Comparison of ENCODE assay signal across 17 cellular contexts in the genomic region with DNA sequence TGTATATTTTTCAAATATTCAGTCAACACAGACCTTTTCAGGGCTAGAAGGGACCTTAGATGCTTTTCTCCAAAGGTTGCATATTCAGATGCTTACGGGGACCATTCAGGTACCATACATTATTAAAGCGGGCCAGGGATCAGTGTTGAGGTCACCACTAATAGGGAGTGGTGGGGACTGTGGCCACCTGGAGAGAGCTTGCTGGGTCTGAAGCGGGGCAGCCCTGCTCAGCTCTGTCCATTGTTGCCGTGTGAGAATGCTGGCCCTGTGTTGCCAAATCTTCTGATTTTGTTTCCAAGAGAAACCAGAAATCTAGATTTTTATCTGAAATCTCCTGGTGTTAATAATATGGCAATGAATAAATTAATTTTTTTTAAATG. TPM values are rescaled to one million over a fixed set of nuclear protein-coding genes. Genes with fewer than 3 reads are reported as not detected.
DNase-seq lines count a peak whose midpoint lies in the region; ATAC-seq, FAIRE-seq and TF ChIP-seq lines count a peak whose summit lies in the region.
"Had no signal": no experiment of that assay in that cellular context is flagged by ENCODE, and none has a peak within 500 bp of the region (broad histone marks: within the 10 kb centered on the region; RNA-seq: fewer than 3 reads in every experiment).

No MANE protein-coding gene starts in this region.

- H3K27me3 ChIP-seq in heart right ventricle (no peaks in the 10 kb centered on the region), endothelial cell of umbilical vein (ENCODE audit: control insufficient read depth in 2 of 2, insufficient read depth in 2 of 2, low read length in 2 of 2) (no peaks in the 10 kb centered on the region)

- POLR2A ChIA-PET in endothelial cell of umbilical vein (lab: Charles Lee): no interaction called here

- no peak overlapping the region for H3K4me3 Mint-ChIP-seq in osteocyte (ENCODE audit: unreplicated experiment)
- H3K4me3 Mint-ChIP-seq: activated T-cell treated with anti-CD3 and anti-CD28 coated beads, Interleukin-2, amount 50 U/mL, for 4 hours; WTC11 had no signal

- TF ChIP-seq POLR2A in endothelial cell of umbilical vein (IDR thresholded peaks at IDR 0.05; ENCODE audit: low read depth, low read length): no peak

- no peak overlapping the region for H3K4me2 ChIP-seq in endothelial cell of umbilical vein (ENCODE audit: insufficient read depth, low read length)

- H3K9ac ChIP-seq in endothelial cell of umbilical vein (replicated peaks; ENCODE audit: extremely low read depth, insufficient read depth, low read length): no peak overlapping the region

- H3K4me1 ChIP-seq in heart right ventricle (peaks cover 0 to 98% (median 77%) of the 10 kb centered on the region in 9 donors), endothelial cell of umbilical vein (ENCODE audit: control insufficient read depth, extremely low read depth, insufficient read depth, low read length) (peaks cover 16% of the 10 kb centered on the region)

- H3K79me2 ChIP-seq in endothelial cell of umbilical vein (ENCODE audit: control insufficient read depth, insufficient read depth, low read length): no peaks in the 10 kb centered on the region

- H3K9me3 ChIP-seq in heart right ventricle (no peaks in the 10 kb centered on the region), endothelial cell of umbilical vein (replicated peaks; ENCODE audit: control insufficient read depth, insufficient read depth, low read length) (no peaks in the 10 kb centered on the region)

- H3K9me1 ChIP-seq in endothelial cell of umbilical vein (replicated peaks; ENCODE audit: control insufficient read depth, extremely low read depth, insufficient read depth, low read length): no peaks in the 10 kb centered on the region

- H4K20me1 ChIP-seq in endothelial cell of umbilical vein (replicated peaks; ENCODE audit: control insufficient read depth, extremely low read depth, insufficient read depth, low read length): no peaks in the 10 kb centered on the region

- no peak for DNase-seq in heart right ventricle
- no peak for DNase-seq in Right ventricle myocardium superior
- DNase-seq in endothelial cell of umbilical vein (ENCODE audit: low read depth, low spot score): no peak
- no peak for DNase-seq in osteocyte (ENCODE audit: extremely low spot score, unreplicated experiment)
- no peak for DNase-seq in RCC 7860 (ENCODE audit: low spot score)
- DNase-seq in GDM1 (lab: John Stamatoyannopoulos, UW): no peak
- DNase-seq in DMS53 (lab: John Stamatoyannopoulos, UW): no peak
- DNase-seq: ACHN; activated T-cell treated with anti-CD3 and anti-CD28 coated beads, Interleukin-2, amount 50 U/mL, for 4 hours; DND-41; NCI-H510A; SHP77; stimulated activated CD4-positive, alpha-beta T cell treated with anti-CD3 and anti-CD28 coated beads, Interleukin-4, amount 100 ng/mL, for 1 hour; stimulated activated naive CD8-positive, alpha-beta T cell treated with anti-CD3 and anti-CD28 coated beads, Interleukin-15, Interleukin-2, amounts not matched to agents 100 U/mL and 50 U/mL, for 24 hours had no signal

- H3K36me3 Mint-ChIP-seq in osteocyte (ENCODE audit: unreplicated experiment): peaks cover 22% of the 10 kb centered on the region

- intact Hi-C loops in heart right ventricle (cut with DNase I): no loop called here
- intact Hi-C loops in Right ventricle myocardium superior (cut with DNase I): no loop called here
- intact Hi-C loops in endothelial cell of umbilical vein (cut with micrococcal nuclease): loop anchor here (1.0 kb wide), 2 partner anchors 8 to 10 kb away; no protein-coding TSS in a partner anchor

- H3K36me3 ChIP-seq in heart right ventricle (peaks cover 0 to 55% (median 10%) of the 10 kb centered on the region in 9 donors), endothelial cell of umbilical vein (ENCODE audit: control insufficient read depth in 2 of 2, extremely low read depth in 1 of 2, insufficient read depth in 2 of 2, low read length in 2 of 2) (peaks cover 4% of the 10 kb centered on the region in 2 experiments)

- FAIRE-seq in endothelial cell of umbilical vein (lab: Jason Lieb, UNC) (no peak), RCC 7860 (lab: Jason Lieb, UNC) (no peak)
- FAIRE-seq: bronchial epithelial cell had no signal

- H3K27ac Mint-ChIP-seq in osteocyte (ENCODE audit: unreplicated experiment): peak overlapping the region; percentile 68

- H2AFZ ChIP-seq in endothelial cell of umbilical vein (ENCODE audit: low read depth, low read length): no peak overlapping the region

- no peaks in the 10 kb centered on the region for H3K27me3 Mint-ChIP-seq in osteocyte (ENCODE audit: unreplicated experiment)

- H3K9me3 Mint-ChIP-seq in osteocyte (ENCODE audit: unreplicated experiment): no peaks in the 10 kb centered on the region
- H3K9me3 Mint-ChIP-seq: activated T-cell treated with anti-CD3 and anti-CD28 coated beads, Interleukin-2, amount 50 U/mL, for 4 hours; WTC11 had no signal

- dilution Hi-C loops in endothelial cell of umbilical vein (cut with MboI; ENCODE audit: extremely low pct_ligation_motif_present, low sequenced_read_pairs): no loop called here

- no TSS peak for BruUV-seq in endothelial cell of umbilical vein (replicated peaks; lab: Mats Ljungman, UMichigan)

- ATAC-seq in heart right ventricle: peak in 3 of 8 donors; percentile 8 to 25 (median 15)
- no peak for ATAC-seq in Right ventricle myocardium superior (ENCODE audit: poor library complexity)
- no peak for ATAC-seq in GM19351 (IDR thresholded peaks at IDR 0.05; ENCODE audit: unreplicated experiment)
- ATAC-seq: activated T-cell treated with anti-CD3 and anti-CD28 coated beads, Interleukin-2, amount 50 U/mL, for 4 hours had no signal

- no peak overlapping the region for H3K4me3 ChIP-seq in heart right ventricle
- H3K4me3 ChIP-seq in endothelial cell of umbilical vein (replicated peaks in 1 of 3; ENCODE audit: insufficient read depth in 1 of 3, low read depth in 1 of 3, low read length in 3 of 3): no peak overlapping the region

- H3K4me1 Mint-ChIP-seq in osteocyte (ENCODE audit: unreplicated experiment): peaks cover 54% of the 10 kb centered on the region

- CTCF ChIA-PET in endothelial cell of umbilical vein (lab: Charles Lee): interaction anchor here (0.8 to 4.2 kb wide), 11 partner anchors 9 to 66 kb away, joined by 3 to 20 read pairs (median 9); no protein-coding TSS in a partner anchor

- WGBS in heart right ventricle, 2 donors: 75 to 77% methylated on average over 4 of the region's 4 CpGs

- TF ChIP-seq CTCF in heart right ventricle (IDR thresholded peaks at IDR 0.05) (no peak), endothelial cell of umbilical vein (IDR thresholded peaks at IDR 0.05; ENCODE audit: extremely low read depth in 1 of 2, insufficient read depth in 1 of 2, low read depth in 1 of 2, low read length in 2 of 2) (no peak), osteocyte (IDR thresholded peaks at IDR 0.05) (no peak)

- H3K27ac ChIP-seq in heart right ventricle (peak overlapping the region; percentile 38 to 98 (median 78)), endothelial cell of umbilical vein (ENCODE audit: insufficient read depth, low read depth, low read length) (peak overlapping the region; percentile 62)

TF ChIP-seq in endothelial cell of umbilical vein, 7 proteins besides CTCF, POLR2A, EP300 and RAD21:
- TF ChIP-seq POLR2AphosphoS5 (IDR thresholded peaks at IDR 0.05; ENCODE audit: insufficient read depth, low read depth, low read length) (no peak), FOS (IDR thresholded peaks at IDR 0.05; ENCODE audit: borderline replicate concordance, insufficient read depth, low read length) (no peak), JUN (IDR thresholded peaks at IDR 0.05; ENCODE audit: borderline replicate concordance, insufficient read depth, insufficient read length, low read depth) (no peak), EZH2 (IDR thresholded peaks at IDR 0.05; ENCODE audit: borderline replicate concordance, low read depth, low read length, severe bottlenecking) (no peak), MYC (IDR thresholded peaks at IDR 0.05; ENCODE audit: low read depth, low read length) (no peak), GATA2 (IDR thresholded peaks at IDR 0.05; ENCODE audit: insufficient read depth, insufficient read length, low read depth, low read length) (no peak)

RNA-seq across cellular contexts. Expression of gene ABHD2, which starts 23.7 kb away (rescaled TPM):
- total RNA-seq in heart right ventricle (100 to 1,000 TPM in 8 of 10 donors, 10 to 100 TPM in 2; 74.9 to 201 (median 123) TPM), Right ventricle myocardium superior (59.4 TPM), endothelial cell of umbilical vein (52.3 and 62.2 TPM in 2 replicates), osteocyte (85.7 and 92.2 TPM in 2 replicates)
- polyA plus RNA-seq in heart right ventricle (10 to 100 TPM in 1 of 2 donors, 1 to 10 TPM in 1; 9.1 to 41.6 TPM), endothelial cell of umbilical vein (14.0 and 16.3 TPM in 2 replicates)
- polyA plus RNA-seq in endothelial cell of umbilical vein (2011; cell fraction: cytosol; rRNA removed): 18.3 and 22.4 TPM in 2 replicates
- 19.6 and 20.8 TPM in 2 replicates for polyA plus RNA-seq in endothelial cell of umbilical vein (2011; cell fraction: nucleus; rRNA removed)
- 20.9 and 27.4 TPM in 2 replicates for polyA plus RNA-seq in endothelial cell of umbilical vein (2012)
- polyA minus RNA-seq in endothelial cell of umbilical vein: 139 and 168 TPM in 2 replicates
- 22.2 TPM for polyA minus RNA-seq in endothelial cell of umbilical vein (2011; cell fraction: cytosol; rRNA and poly(A)+ RNA removed)
- polyA minus RNA-seq in endothelial cell of umbilical vein (2011; cell fraction: nucleus; rRNA and poly(A)+ RNA removed): 32.8 and 59.9 TPM in 2 replicates
